Comparison of ENCODE assay signal across 12 cellular contexts in genomic region chr17:7882068-7882467, GRCh38. TPM values are rescaled to one million over a fixed set of nuclear protein-coding genes. Genes with fewer than 3 reads are reported as not detected.
DNase-seq lines count a peak whose midpoint lies in the region; ATAC-seq and TF ChIP-seq lines count a peak whose summit lies in the region.
"Had no signal": no experiment of that assay in that cellular context is flagged by ENCODE, and none has a peak within 500 bp of the region (broad histone marks: within the 10 kb centered on the region; RNA-seq: fewer than 3 reads in every experiment).

No MANE protein-coding gene starts in this region.

- peaks cover 36% of the 10 kb centered on the region for H3K36me3 ChIP-seq in BLaER1
- peaks cover 44% of the 10 kb centered on the region for H3K36me3 ChIP-seq in endodermal cell (ENCODE audit: control insufficient read depth, insufficient read depth, low read length)

- no peaks in the 10 kb centered on the region for H4K20me1 ChIP-seq in BLaER1

- no peak for ATAC-seq in HG03565 (IDR thresholded peaks at IDR 0.05; ENCODE audit: unreplicated experiment)
- ATAC-seq: heart left ventricle had no signal

- no peaks in the 10 kb centered on the region for H3K9me3 Mint-ChIP-seq in endodermal cell

- H3K27ac ChIP-seq in BLaER1: peak overlapping the region; percentile 28; the same call in 1 of the 2 replicates
- no peak overlapping the region for H3K27ac ChIP-seq in endodermal cell (ENCODE audit: low read depth, low read length)
- H3K27ac ChIP-seq: PC-9 had no signal

- whole genome bisulfite sequencing in endodermal cell (ENCODE audit: insufficient coverage in 1 of 2, insufficient read length in 1 of 2), 2 experiments: 88 to 98% methylated on average over 2 to 7 of the region's 7 CpGs

- H3K27me3 ChIP-seq in BLaER1 (no peaks in the 10 kb centered on the region), endodermal cell (ENCODE audit: control insufficient read depth, insufficient read depth, low read length, poor library complexity, severe bottlenecking) (no peaks in the 10 kb centered on the region)
- H3K27me3 ChIP-seq: heart left ventricle had no signal

- H3K4me2 ChIP-seq in BLaER1: peak overlapping the region; percentile 88
- H3K4me2 ChIP-seq: PC-9 had no signal

- H3K4me3 Mint-ChIP-seq in endodermal cell: no peak overlapping the region

- peaks cover 5% of the 10 kb centered on the region for H3K36me3 Mint-ChIP-seq in endodermal cell (ENCODE audit: low read depth)

- peaks cover 47% of the 10 kb centered on the region for H3K4me1 ChIP-seq in BLaER1
- no peaks in the 10 kb centered on the region for H3K4me1 ChIP-seq in endodermal cell (ENCODE audit: control insufficient read depth, insufficient read depth, low read length)

- TF ChIP-seq CTCF in endodermal cell (conservative IDR thresholded peaks at IDR 0.05): no peak

- H3K9ac ChIP-seq in BLaER1 (peak overlapping the region; percentile 60; the same call in 1 of the 2 replicates), endodermal cell (ENCODE audit: extremely low read depth, low read length, poor library complexity, severe bottlenecking) (no peak overlapping the region)

- H3K9me3 ChIP-seq in BLaER1: no peaks in the 10 kb centered on the region
- H3K9me3 ChIP-seq in endodermal cell (ENCODE audit: control insufficient read depth, low read length): no peaks in the 10 kb centered on the region
- H3K9me3 ChIP-seq: heart left ventricle had no signal

- H3K27ac Mint-ChIP-seq in endodermal cell: no peak overlapping the region

- peaks cover 8% of the 10 kb centered on the region for H3K27me3 Mint-ChIP-seq in endodermal cell (ENCODE audit: insufficient read depth)

- peak; percentile 76 for DNase-seq in DMS79 treated with DMSO at 0.1 percent for 48 hours (lab: John Stamatoyannopoulos, UW)
- peak; percentile 75 for DNase-seq in NCI-H510A (lab: John Stamatoyannopoulos, UW)
- peak; percentile 37 for DNase-seq in endodermal cell
- DNase-seq in superior temporal gyrus (ENCODE audit: extremely low spot score): no peak
- DNase-seq in NOMO-1 (lab: John Stamatoyannopoulos, UW; ENCODE audit: unreplicated experiment in 2 of 2): no peak
- no peak for DNase-seq in Kasumi-1 (lab: John Stamatoyannopoulos, UW)
- DNase-seq: activated CD8-positive, alpha-beta memory T cell treated with anti-CD3 and anti-CD28 coated beads, Interleukin-2, amount 50 U/mL, for 4 hours; MM.1S; PC-9 had no signal

- no peak overlapping the region for H3K4me3 ChIP-seq in BLaER1
- no peak overlapping the region for H3K4me3 ChIP-seq in endodermal cell (ENCODE audit: low read length)
- H3K4me3 ChIP-seq: heart left ventricle, PC-9 had no signal

- H3K4me1 Mint-ChIP-seq in endodermal cell: no peaks in the 10 kb centered on the region

RNA-seq across cellular contexts. Expression of gene CHD3, which starts 6.5 kb away (rescaled TPM):
- 10 to 100 TPM; 55.0 to 64.1 TPM for total RNA-seq in endodermal cell
- 66.3 TPM for polyA plus RNA-seq in endodermal cell (2013, experiment 1 of 2)
- 63.7 TPM for polyA plus RNA-seq in endodermal cell (2013, experiment 2 of 2)

RNA-seq across cellular contexts. Expression of gene CYB5D1, which starts 24.3 kb away (rescaled TPM):
- 10 to 100 TPM; 10.6 to 12.9 TPM for total RNA-seq in endodermal cell
- polyA plus RNA-seq in endodermal cell (2013, experiment 1 of 2): 10.5 TPM
- 8.3 TPM for polyA plus RNA-seq in endodermal cell (2013, experiment 2 of 2)

RNA-seq across cellular contexts. Expression of gene NAA38, which starts 24.7 kb away (rescaled TPM):
- total RNA-seq in endodermal cell: 10 to 100 TPM; 38.9 to 44.8 TPM
- 65.6 TPM for polyA plus RNA-seq in endodermal cell (2013, experiment 1 of 2)
- polyA plus RNA-seq in endodermal cell (2013, experiment 2 of 2): 58.9 TPM

RNA-seq across cellular contexts. Expression of gene TMEM88, which starts 27.2 kb away (rescaled TPM):
- total RNA-seq in endodermal cell: 10 to 100 TPM; 16.8 to 26.8 TPM
- 24.6 TPM for polyA plus RNA-seq in endodermal cell (2013, experiment 1 of 2)
- 22.9 TPM for polyA plus RNA-seq in endodermal cell (2013, experiment 2 of 2)

RNA-seq across cellular contexts. Expression of gene RNF227, which starts 34.0 kb away (rescaled TPM):
- total RNA-seq in endodermal cell: 1 to 10 TPM; 1.1 to 1.6 TPM
- 2.7 TPM for polyA plus RNA-seq in endodermal cell (2013, experiment 1 of 2)
- 2.5 TPM for polyA plus RNA-seq in endodermal cell (2013, experiment 2 of 2)

Comparison
In these comparisons a context has a peak if more than half of its experiments do, and no peak if none do; other contexts are left out.
1. DNase-seq: peak in DMS79 treated with DMSO at 0.1 percent for 48 hours (single experiment), NCI-H510A (single experiment) and endodermal cell (single experiment); none in superior temporal gyrus (single experiment), NOMO-1 (0 of 2) and Kasumi-1 (0 of 2).